Comparison of ENCODE assay signal across 8 cellular contexts in genomic region chr3:113019182-113020137, GRCh38. TPM values are rescaled to one million over a fixed set of nuclear protein-coding genes. Genes with fewer than 3 reads are reported as not detected.
A peak's percentile ranks its signal among the peaks of the same experiment; 100 is the strongest.
DNase-seq lines count a peak whose midpoint lies in the region; ATAC-seq, FAIRE-seq and TF ChIP-seq lines count a peak whose summit lies in the region.

No MANE protein-coding gene starts in this region.

- peak overlapping the region; percentile 99 for H2AFZ ChIP-seq in hepatocyte

- no peaks in the 10 kb centered on the region for H3K27me3 ChIP-seq in hepatocyte
- H3K27me3 ChIP-seq in rectal smooth muscle tissue (ENCODE audit: control insufficient read depth, insufficient read depth, low read length), result no peaks in the 10 kb centered on the region
- H3K27me3 ChIP-seq in aorta (ENCODE audit: control insufficient read depth in 1 of 2, insufficient read depth in 2 of 2, low read length in 1 of 2), result no peaks in the 10 kb centered on the region

- H3K4me2 ChIP-seq in hepatocyte, result peak overlapping the region; percentile 84

- H3K36me3 ChIP-seq in hepatocyte (replicated peaks; ENCODE audit: insufficient read depth, low read depth), result no peaks in the 10 kb centered on the region
- H3K36me3 ChIP-seq in rectal smooth muscle tissue (ENCODE audit: control insufficient read depth, insufficient read depth, low read length), result peaks cover 4% of the 10 kb centered on the region
- H3K36me3 ChIP-seq in aorta (ENCODE audit: control insufficient read depth in 1 of 2, insufficient read depth in 2 of 2, low read length in 1 of 2), result no peaks in the 10 kb centered on the region

- DNase-seq in GM18507 (ENCODE audit: extremely low spot score, insufficient read length, low read depth) (peak; percentile 73), NCI-H1930 (lab: John Stamatoyannopoulos, UW) (peak; percentile 80 to 83), T-helper 22 cell (ENCODE audit: low read depth) (peak; percentile 78), astrocyte of the hippocampus (ENCODE audit: low read depth, low spot score) (peak; percentile 98), hepatocyte (ENCODE audit: low spot score) (peak; percentile 97), aorta (peak; percentile 93 to 96)

- H3K4me3 ChIP-seq in hepatocyte, result peak overlapping the region; percentile 73
- H3K4me3 ChIP-seq in rectal smooth muscle tissue (ENCODE audit: low read length), result peak overlapping the region; percentile 85
- H3K4me3 ChIP-seq in aorta (ENCODE audit: low read length in 2 of 2), result peak overlapping the region; percentile 65 to 82

- peak; percentile 95 for FAIRE-seq in GM18507 (lab: Jason Lieb, UNC)

- H3K9ac ChIP-seq in rectal smooth muscle tissue (ENCODE audit: low read length), result peak overlapping the region; percentile 53

- no peak for TF ChIP-seq CTCF in hepatocyte (IDR thresholded peaks at IDR 0.05; ENCODE audit: poor library complexity)

- peaks cover 45% of the 10 kb centered on the region for H3K79me2 ChIP-seq in hepatocyte

- H3K27ac ChIP-seq in hepatocyte (peak overlapping the region; percentile 99), rectal smooth muscle tissue (ENCODE audit: low read depth, low read length) (peak overlapping the region; percentile 80), aorta (ENCODE audit: low read depth in 1 of 2, low read length in 2 of 2) (peak overlapping the region; percentile 51 to 74)

- no peaks in the 10 kb centered on the region for H3K9me2 ChIP-seq in hepatocyte (replicated peaks; ENCODE audit: insufficient read depth)

- intact Hi-C loops in aorta (cut with DNase I), result loop anchor here in 1 of 2 donors (2.0 kb wide), 1 partner anchor 29 kb away; the partner anchor contains the start of gene GTPBP8

- WGBS in hepatocyte (ENCODE audit: low lambda C conversion rate, missing lambda C conversion rate), result 8% methylated on average over 40 of the region's 63 CpGs
- 3% methylated on average over 55 to 63 of the region's 63 CpGs for WGBS in aorta, 2 donors

- peak; percentile 81 for ATAC-seq in HG02973 (IDR thresholded peaks at IDR 0.05; ENCODE audit: unreplicated experiment)
- peak; percentile 97 for ATAC-seq in aorta (ENCODE audit: low FRiP score)

- no peaks in the 10 kb centered on the region for H4K20me1 ChIP-seq in hepatocyte (ENCODE audit: insufficient read depth, poor library complexity, severe bottlenecking)

- H3K4me1 ChIP-seq in hepatocyte (ENCODE audit: insufficient read depth), result peaks cover 14% of the 10 kb centered on the region
- H3K4me1 ChIP-seq in rectal smooth muscle tissue (ENCODE audit: control insufficient read depth, insufficient read depth, low read length), result peaks cover 8% of the 10 kb centered on the region
- H3K4me1 ChIP-seq in aorta (ENCODE audit: control insufficient read depth in 1 of 2, insufficient read depth in 2 of 2, low read length in 2 of 2), result no peaks in the 10 kb centered on the region

- H3K9me3 ChIP-seq in hepatocyte (ENCODE audit: low read depth) (no peaks in the 10 kb centered on the region), aorta (ENCODE audit: control insufficient read depth, low read length) (no peaks in the 10 kb centered on the region)

RNA-seq across cellular contexts. Expression of gene GTPBP8, which starts 28.7 kb away (rescaled TPM):
- 19.1 and 21.5 TPM in 2 replicates for total RNA-seq in hepatocyte
- polyA plus RNA-seq in hepatocyte, result 9.0 and 11.8 TPM in 2 replicates
- total RNA-seq in aorta, result 10 to 100 TPM; 14.2 to 15.5 TPM
- 10 to 100 TPM; 14.1 to 14.3 TPM for polyA plus RNA-seq in aorta

RNA-seq across cellular contexts. Expression of gene CD200R1, which starts 44.6 kb away (rescaled TPM):
- total RNA-seq in hepatocyte, result 0.20 and 0.93 TPM in 2 replicates
- polyA plus RNA-seq in hepatocyte, result 0.45 TPM in 1 of 2 replicates, not detected in the other
- total RNA-seq in aorta, result 1 to 10 TPM; 3.0 to 6.5 TPM
- under 1 TPM; 0.18 to 0.50 TPM for polyA plus RNA-seq in aorta

Comparison
In these comparisons a context has a peak if more than half of its experiments do, and no peak if none do; other contexts are left out.
1. Peak in every context shown above with its lines: DNase-seq, ATAC-seq, H3K4me3 ChIP-seq and H3K27ac ChIP-seq.